8 cellular contexts compared by ENCODE assay signal in genomic region chr16:24610421-24610765, GRCh38.
DNase-seq lines count a peak whose midpoint lies in the region; ATAC-seq, FAIRE-seq and TF ChIP-seq lines count a peak whose summit lies in the region.
"Had no signal": no experiment of that assay in that cellular context is flagged by ENCODE, and none has a peak within 500 bp of the region (broad histone marks: within the 10 kb centered on the region; RNA-seq: fewer than 3 reads in every experiment).

No MANE protein-coding gene starts in this region.

- no peak for TF ChIP-seq POLR2A in H54 (IDR thresholded peaks at IDR 0.05; ENCODE audit: low read depth, low read length)

- peak in 1 of 4 donors; percentile 29 for ATAC-seq in psoas muscle
- ATAC-seq in GM21390 (IDR thresholded peaks at IDR 0.05; ENCODE audit: unreplicated experiment): no peak
- no peak for ATAC-seq in activated CD4-positive, CD25-positive, alpha-beta regulatory T cell treated with anti-CD3 and anti-CD28 coated beads, Interleukin-2, amount 50 U/mL, for 24 hours

- WGBS in psoas muscle, 3 donors: 4 to 8% (median 7%) methylated on average over 13 of the region's 13 CpGs

- intact Hi-C loops in psoas muscle (cut with DNase I): no loop called here

- peak overlapping the region; percentile 45 for H3K4me3 ChIP-seq in H7 (ENCODE audit: insufficient read depth, low read depth, low read length)
- H3K4me3 ChIP-seq in right atrium auricular region: peak overlapping the region; percentile 17 to 44
- peak overlapping the region; percentile 38 for H3K4me3 ChIP-seq in psoas muscle

- H3K27me3 Mint-ChIP-seq in activated naive CD8-positive, alpha-beta T cell treated with anti-CD3 and anti-CD28 coated beads for 36 hours: peaks cover 59% of the 10 kb centered on the region

- H3K4me1 Mint-ChIP-seq in activated naive CD8-positive, alpha-beta T cell treated with anti-CD3 and anti-CD28 coated beads for 36 hours: peaks cover 13% of the 10 kb centered on the region

- DNase-seq in H7: peak; percentile 74
- peak; percentile 14 for DNase-seq in activated naive CD8-positive, alpha-beta T cell treated with anti-CD3 and anti-CD28 coated beads for 36 hours
- DNase-seq in right atrium auricular region (ENCODE audit: low spot score): no peak
- peak; percentile 30 to 62 for DNase-seq in psoas muscle
- DNase-seq in H54 (ENCODE audit: insufficient read length, low spot score): no peak

- no peak overlapping the region for H3K27ac ChIP-seq in right atrium auricular region
- no peak overlapping the region for H3K27ac ChIP-seq in psoas muscle
- H3K27ac ChIP-seq: KMS-11 had no signal

- H3K4me1 ChIP-seq in right atrium auricular region: peaks cover 0 to 10% of the 10 kb centered on the region in 2 donors
- H3K4me1 ChIP-seq in psoas muscle: no peaks in the 10 kb centered on the region

- H3K4me3 Mint-ChIP-seq in activated naive CD8-positive, alpha-beta T cell treated with anti-CD3 and anti-CD28 coated beads for 36 hours: peak overlapping the region; percentile 55

- no peak for TF ChIP-seq CTCF in right atrium auricular region (IDR thresholded peaks at IDR 0.05)
- TF ChIP-seq CTCF in psoas muscle (IDR thresholded peaks at IDR 0.05): no peak

- H3K9me3 Mint-ChIP-seq in activated naive CD8-positive, alpha-beta T cell treated with anti-CD3 and anti-CD28 coated beads for 36 hours: no peaks in the 10 kb centered on the region

- H3K36me3 ChIP-seq in H7 (replicated peaks; ENCODE audit: control insufficient read depth, insufficient read depth, low read length) (no peaks in the 10 kb centered on the region), right atrium auricular region (no peaks in the 10 kb centered on the region), psoas muscle (ENCODE audit: insufficient read depth in 1 of 2, low read depth in 1 of 2) (no peaks in the 10 kb centered on the region)

- no peaks in the 10 kb centered on the region for H3K36me3 Mint-ChIP-seq in activated naive CD8-positive, alpha-beta T cell treated with anti-CD3 and anti-CD28 coated beads for 36 hours

- no peak for FAIRE-seq in H54 (lab: Jason Lieb, UNC)

- H3K27ac Mint-ChIP-seq in activated naive CD8-positive, alpha-beta T cell treated with anti-CD3 and anti-CD28 coated beads for 36 hours: no peak overlapping the region

- no peaks in the 10 kb centered on the region for H3K9me3 ChIP-seq in right atrium auricular region
- no peaks in the 10 kb centered on the region for H3K9me3 ChIP-seq in psoas muscle

- H3K27me3 ChIP-seq in H7 (ENCODE audit: control insufficient read depth, insufficient read depth, low read length): peaks cover 10% of the 10 kb centered on the region
- no peaks in the 10 kb centered on the region for H3K27me3 ChIP-seq in right atrium auricular region
- peaks cover 0 to 47% (median 3%) of the 10 kb centered on the region in 3 donors for H3K27me3 ChIP-seq in psoas muscle (ENCODE audit: insufficient read depth in 3 of 3, low read length in 2 of 3)

Comparison
In these comparisons a context has a peak if more than half of its experiments do, and no peak if none do; other contexts are left out.
1. DNase-seq: peak in H7 (single experiment), activated naive CD8-positive, alpha-beta T cell treated with anti-CD3 and anti-CD28 coated beads for 36 hours (single experiment) and psoas muscle (2 of 2); none in right atrium auricular region (single experiment) and H54 (single experiment).
2. Peak in every context shown above with its lines, with median percentiles within 50 percentile points of each other: H3K4me3 ChIP-seq.